11 cellular contexts compared by ENCODE assay signal in genomic region chr16:56481468-56482112, GRCh38. TPM values are rescaled to one million over a fixed set of nuclear protein-coding genes. Genes with fewer than 3 reads are reported as not detected.
DNase-seq lines count a peak whose midpoint lies in the region; ATAC-seq, FAIRE-seq and TF ChIP-seq lines count a peak whose summit lies in the region.
"Had no signal": no experiment of that assay in that cellular context is flagged by ENCODE, and none has a peak within 500 bp of the region (broad histone marks: within the 10 kb centered on the region; RNA-seq: fewer than 3 reads in every experiment).

No MANE protein-coding gene starts in this region.

- POLR2A ChIA-PET in K562 (lab: Yijun Ruan, JAX): interaction anchor here (0.9 to 1.5 kb wide), 4 partner anchors 10 to 450 kb away, joined by 3 to 6 read pairs (median 4); no protein-coding TSS in a partner anchor
- POLR2A ChIA-PET in HepG2 (lab: Yijun Ruan, JAX): no interaction called here

- TF ChIP-seq POLR2A in K562 (conservative IDR thresholded peaks at IDR 0.05) (no peak), HepG2 (IDR thresholded peaks at IDR 0.05; ENCODE audit: insufficient read depth in 1 of 2, low read depth in 2 of 2, low read length in 2 of 2) (no peak)

- H2AFZ ChIP-seq in K562 (ENCODE audit: low read depth, low read length) (no peak overlapping the region; the same call in 1 of the 2 replicates), HepG2 (ENCODE audit: low read length) (no peak overlapping the region)

- no peak for FAIRE-seq in K562 (lab: Jason Lieb, UNC)
- no peak for FAIRE-seq in HepG2 (lab: Jason Lieb, UNC)

- no peaks in the 10 kb centered on the region for H3K9me3 Mint-ChIP-seq in activated T-cell treated with anti-CD3 and anti-CD28 coated beads, Interleukin-2, amount 50 U/mL, for 72 hours
- H3K9me3 Mint-ChIP-seq: activated B cell treated with CpG ODN at 0.5 μM for 24 hours had no signal

- no peak for TF ChIP-seq CTCF in K562 (IDR thresholded peaks at IDR 0.05 in 2 of 3, conservative IDR thresholded peaks at IDR 0.05 in 1 of 3; ENCODE audit: insufficient read depth in 2 of 3, low read depth in 1 of 3, low read length in 3 of 3)
- no peak for TF ChIP-seq CTCF in HepG2 (CRISPR knock-in tag; IDR thresholded peaks at IDR 0.05)

- H3K4me1 ChIP-seq in K562 (replicated peaks in 1 of 2; ENCODE audit: control insufficient read depth in 2 of 2, insufficient read depth in 2 of 2, low read length in 2 of 2): peaks cover 0 to 38% of the 10 kb centered on the region in 2 experiments; a peak in 4 of 5 replicates
- H3K4me1 ChIP-seq in HepG2 (ENCODE audit: insufficient read depth, low read length): no peaks in the 10 kb centered on the region

- H3K27me3 ChIP-seq in K562 (ENCODE audit: control insufficient read depth in 2 of 2, insufficient read depth in 2 of 2, low read length in 2 of 2): no peaks in the 10 kb centered on the region
- no peaks in the 10 kb centered on the region for H3K27me3 ChIP-seq in HepG2 (ENCODE audit: control insufficient read depth in 1 of 2, insufficient read depth in 2 of 2, low read length in 2 of 2)
- H3K27me3 ChIP-seq: MG63 had no signal

- intact Hi-C loops in K562 (cut with micrococcal nuclease) (no loop called here), HepG2 (cut with micrococcal nuclease; ENCODE audit: unreplicated experiment) (no loop called here)

- peaks cover 29% of the 10 kb centered on the region for H3K36me3 ChIP-seq in K562 (ENCODE audit: control insufficient read depth, insufficient read depth, low read length)
- H3K36me3 ChIP-seq in HepG2 (replicated peaks in 1 of 2; ENCODE audit: control insufficient read depth in 1 of 2, insufficient read depth in 2 of 2, low read length in 2 of 2): peaks cover 7 to 28% of the 10 kb centered on the region in 2 experiments

- peaks cover 3 to 8% of the 10 kb centered on the region in 2 donors for H3K36me3 Mint-ChIP-seq in activated T-cell treated with anti-CD3 and anti-CD28 coated beads, Interleukin-2, amount 50 U/mL, for 72 hours (ENCODE audit: insufficient read depth in 2 of 2)

- no peaks in the 10 kb centered on the region for H3K9me1 ChIP-seq in K562 (ENCODE audit: control insufficient read depth, insufficient read depth, low read length)

- H3K4me2 ChIP-seq in K562 (ENCODE audit: insufficient read depth, low read length) (peak overlapping the region; percentile 3; the same call in 1 of the 2 replicates), HepG2 (ENCODE audit: low read depth, low read length) (no peak overlapping the region)

- H3K27me3 Mint-ChIP-seq in activated T-cell treated with anti-CD3 and anti-CD28 coated beads, Interleukin-2, amount 50 U/mL, for 72 hours (ENCODE audit: low read depth): no peaks in the 10 kb centered on the region
- H3K27me3 Mint-ChIP-seq: activated B cell treated with CpG ODN at 0.5 μM for 24 hours had no signal

- H3K27ac ChIP-seq in K562 (ENCODE audit: extremely low read depth, low read depth, low read length) (peak overlapping the region; percentile 46; the same call in 2 of the 3 replicates), HepG2 (ENCODE audit: extremely low read length, insufficient read depth, low read length) (no peak overlapping the region)

- TF ChIP-seq RAD21 in K562 (CRISPR knock-in tag; conservative IDR thresholded peaks at IDR 0.05 in 1 of 2, IDR thresholded peaks at IDR 0.05 in 1 of 2) (no peak), HepG2 (CRISPR knock-in tag; IDR thresholded peaks at IDR 0.05) (no peak)

- DNase-seq in activated T-cell treated with anti-CD3 and anti-CD28 coated beads, Interleukin-2, amount 50 U/mL, for 72 hours: no peak
- DNase-seq in activated T-cell treated with anti-CD3 and anti-CD28 coated beads, Interleukin-2, amount 50 U/mL, for 48 hours: no peak
- DNase-seq in K562 (ENCODE audit: extremely low read depth in 1 of 4, low spot score in 3 of 4) (no peak), skeletal muscle cell (ENCODE audit: low read depth) (peak; percentile 18), HepG2 (ENCODE audit: low spot score) (no peak)
- no peak for DNase-seq in stimulated activated CD4-positive, alpha-beta T cell treated with anti-CD3 and anti-CD28 coated beads, Interleukin-4, amount 100 ng/mL, for 4 hours
- DNase-seq: activated B cell treated with CpG ODN at 0.5 μM for 24 hours; activated naive CD4-positive, alpha-beta T cell; MG63; NCI-H446; SHP77 had no signal

- H3K9ac ChIP-seq in K562 (ENCODE audit: insufficient read depth in 1 of 2, low read depth in 2 of 2, low read length in 2 of 2): no peak overlapping the region
- no peak overlapping the region for H3K9ac ChIP-seq in HepG2 (ENCODE audit: insufficient read depth, low read depth, low read length)

- CTCF ChIA-PET in K562 (lab: Yijun Ruan, JAX; ENCODE audit: low intra/inter-chr PET ratio) (no interaction called here), HepG2 (lab: Yijun Ruan, JAX; ENCODE audit: low intra/inter-chr PET ratio, low total read pairs) (no interaction called here)

- no peak for ATAC-seq in activated T-cell treated with anti-CD3 and anti-CD28 coated beads, Interleukin-2, amount 50 U/mL, for 72 hours (replicated peaks in 1 of 2)
- peak; percentile 58 for ATAC-seq in K562
- no peak for ATAC-seq in HepG2

- H3K9me3 ChIP-seq in K562 (replicated peaks; ENCODE audit: control insufficient read depth, insufficient read depth, low read depth, low read length) (peaks cover 2% of the 10 kb centered on the region; the same call in 1 of the 2 replicates), HepG2 (ENCODE audit: low read length) (no peaks in the 10 kb centered on the region)
- H3K9me3 ChIP-seq: MG63 had no signal

- H4K20me1 ChIP-seq in K562 (replicated peaks; ENCODE audit: control insufficient read depth, insufficient read depth, low read length) (no peaks in the 10 kb centered on the region), HepG2 (ENCODE audit: insufficient read depth, low read length) (no peaks in the 10 kb centered on the region)

- no peak overlapping the region for H3K4me3 Mint-ChIP-seq in activated T-cell treated with anti-CD3 and anti-CD28 coated beads, Interleukin-2, amount 50 U/mL, for 72 hours
- H3K4me3 Mint-ChIP-seq: activated B cell treated with CpG ODN at 0.5 μM for 24 hours had no signal

- BruUV-seq in K562 (replicated peaks; lab: Mats Ljungman, UMichigan) (no TSS peak), HepG2 (replicated peaks; lab: Mats Ljungman, UMichigan) (no TSS peak)

- H3K27ac Mint-ChIP-seq in activated T-cell treated with anti-CD3 and anti-CD28 coated beads, Interleukin-2, amount 50 U/mL, for 72 hours: peak overlapping the region; percentile 65
- H3K27ac Mint-ChIP-seq: activated B cell treated with CpG ODN at 0.5 μM for 24 hours had no signal

- H3K4me3 ChIP-seq in K562 (no peak overlapping the region), skeletal muscle cell (ENCODE audit: low read depth, low read length) (no peak overlapping the region), HepG2 (replicated peaks in 1 of 3; ENCODE audit: insufficient read depth in 1 of 3, low read depth in 2 of 3, low read length in 3 of 3) (no peak overlapping the region)
- H3K4me3 ChIP-seq: MG63 had no signal

- in situ Hi-C loops in K562 (cut with MboI) (no loop called here), HepG2 (cut with HindIII; ENCODE audit: extremely low pct_ligation_motif_present, low pct_unique_long_range_greater_than_20kb) (no loop called here)

- TF ChIP-seq EP300 in K562 (IDR thresholded peaks at IDR 0.05; ENCODE audit: low read length) (no peak), HepG2 (IDR thresholded peaks at IDR 0.05; ENCODE audit: low read depth in 2 of 2, low read length in 2 of 2) (no peak), HepG2 (CRISPR knock-in tag; IDR thresholded peaks at IDR 0.05; ENCODE audit: borderline replicate concordance) (no peak)

- H3K79me2 ChIP-seq in K562 (ENCODE audit: control insufficient read depth, insufficient read depth, low read length): no peaks in the 10 kb centered on the region
- no peaks in the 10 kb centered on the region for H3K79me2 ChIP-seq in HepG2 (ENCODE audit: insufficient read depth, low read length)

- peaks cover 19% of the 10 kb centered on the region for H3K4me1 Mint-ChIP-seq in activated T-cell treated with anti-CD3 and anti-CD28 coated beads, Interleukin-2, amount 50 U/mL, for 72 hours (ENCODE audit: low read depth)
- H3K4me1 Mint-ChIP-seq: activated B cell treated with CpG ODN at 0.5 μM for 24 hours had no signal

- WGBS in K562 (ENCODE audit: insufficient coverage, low coverage, missing lambda C conversion rate): 12% methylated on average over 2 of the region's 2 CpGs
- 89% methylated on average over 2 of the region's 2 CpGs for WGBS in HepG2 (ENCODE audit: low lambda C conversion rate)

RNA-seq across cellular contexts. Expression of gene OGFOD1, which starts 30.2 kb away (rescaled TPM):
- total RNA-seq in activated T-cell treated with anti-CD3 and anti-CD28 coated beads, Interleukin-2, amount 50 U/mL, for 72 hours: 10 to 100 TPM; 62.6 to 66.1 TPM
- 58.2 and 95.4 TPM in 2 replicates for total RNA-seq in K562 (2011; cell fraction: chromatin; rRNA removed; ENCODE audit: low replicate concordance)
- 32.0 and 35.3 TPM in 2 replicates for total RNA-seq in K562 (2011; cell fraction: nucleolus; rRNA removed)
- 73.5 and 93.4 TPM in 2 replicates for total RNA-seq in K562 (2011; cell fraction: nucleoplasm; rRNA removed)
- total RNA-seq in K562 (2014; rRNA removed): 107 and 123 TPM in 2 replicates
- 81.7 and 85.8 TPM in 2 replicates for total RNA-seq in K562 (2014; rRNA removed; fragmentation: Illumina TruSeq; extraction: Trizol)
- total RNA-seq in K562 (2015; rRNA removed; fragmentation: Illumina TruSeq; extraction: Trizol): 56.4 and 62.3 TPM in 2 replicates
- total RNA-seq in K562 (2021): 69.5 and 71.1 TPM in 2 replicates
- 66.3 and 73.1 TPM in 2 replicates for polyA plus RNA-seq in K562 (2011; rRNA removed)
- polyA plus RNA-seq in K562 (2011; cell fraction: cytosol; rRNA removed): 20.5 and 41.8 TPM in 2 replicates
- polyA plus RNA-seq in K562 (2011; cell fraction: nucleus; rRNA removed): 28.3 and 43.0 TPM in 2 replicates
- polyA plus RNA-seq in K562 (2012): 73.2 and 85.8 TPM in 2 replicates
- 88.9 and 90.0 TPM in 2 replicates for polyA plus RNA-seq in K562 (2014; fragmentation: Illumina TruSeq; extraction: Trizol)
- polyA plus RNA-seq in K562 (2014; fragmentation: Nextera tagmentation; extraction: Ambion mirVana): 100 to 1,000 TPM in 1 of 2 experiments, 10 to 100 TPM in 1; 60.4 to 134 TPM
- 88.4 and 101 TPM in 2 replicates for polyA plus RNA-seq in K562 (2014; rRNA removed)
- polyA minus RNA-seq in K562 (2011; rRNA and poly(A)+ RNA removed): 83.7 and 89.0 TPM in 2 replicates
- 36.7 and 51.5 TPM in 2 replicates for polyA minus RNA-seq in K562 (2011; cell fraction: cytosol; rRNA and poly(A)+ RNA removed)
- polyA minus RNA-seq in K562 (2011; cell fraction: nucleus; rRNA and poly(A)+ RNA removed): 30.0 and 42.9 TPM in 2 replicates
- total RNA-seq in HepG2 (2016; rRNA removed; fragmentation: Illumina TruSeq; extraction: Trizol): 81.3 and 160 TPM in 2 replicates
- total RNA-seq in HepG2 (2016; cell fraction: cytosol; rRNA removed; fragmentation: Illumina TruSeq; extraction: Trizol; ENCODE audit: low read depth): 6.6 and 8.4 TPM in 2 replicates
- total RNA-seq in HepG2 (2016; cell fraction: insoluble cytoplasmic fraction; rRNA removed; fragmentation: Illumina TruSeq; extraction: Trizol): 86.8 and 157 TPM in 2 replicates
- total RNA-seq in HepG2 (2016; cell fraction: membrane; rRNA removed; fragmentation: Illumina TruSeq; extraction: Trizol): 20.3 and 27.2 TPM in 2 replicates
- 53.7 and 58.7 TPM in 2 replicates for total RNA-seq in HepG2 (2016; cell fraction: nucleus; rRNA removed; fragmentation: Illumina TruSeq; extraction: Trizol)
- polyA plus RNA-seq in HepG2 (2011; rRNA removed): 31.1 and 35.2 TPM in 2 replicates
- 20.7 and 32.8 TPM in 2 replicates for polyA plus RNA-seq in HepG2 (2011; cell fraction: cytosol; rRNA removed)
- polyA plus RNA-seq in HepG2 (2011; cell fraction: nucleus; rRNA removed): 11.1 and 14.6 TPM in 2 replicates
- 44.7 and 68.7 TPM in 2 replicates for polyA plus RNA-seq in HepG2 (2012)
- 6.1 and 7.5 TPM in 2 replicates for polyA plus RNA-seq in HepG2 (2016; cell fraction: cytosol; fragmentation: Illumina TruSeq; extraction: Trizol; ENCODE audit: low read depth)
- polyA plus RNA-seq in HepG2 (2016; cell fraction: insoluble cytoplasmic fraction; fragmentation: Illumina TruSeq; extraction: Trizol; ENCODE audit: low read depth): 139 and 141 TPM in 2 replicates
- polyA plus RNA-seq in HepG2 (2016; cell fraction: membrane; fragmentation: Illumina TruSeq; extraction: Trizol; ENCODE audit: low read depth): 14.8 and 18.5 TPM in 2 replicates
- polyA plus RNA-seq in HepG2 (2016; cell fraction: nucleus; fragmentation: Illumina TruSeq; extraction: Trizol; ENCODE audit: insufficient read depth, low read depth): 48.7 and 52.3 TPM in 2 replicates
- 28.6 and 57.3 TPM in 2 replicates for polyA minus RNA-seq in HepG2 (2011; rRNA and poly(A)+ RNA removed; ENCODE audit: low replicate concordance)
- 24.4 and 40.4 TPM in 2 replicates for polyA minus RNA-seq in HepG2 (2011; cell fraction: cytosol; rRNA and poly(A)+ RNA removed)
- 61.2 and 74.1 TPM in 2 replicates for polyA minus RNA-seq in HepG2 (2011; cell fraction: nucleus; rRNA and poly(A)+ RNA removed)

RNA-seq across cellular contexts. Expression of gene NUDT21, which starts 30.5 kb away (rescaled TPM):
- 100 to 1,000 TPM; 304 to 350 TPM for total RNA-seq in activated T-cell treated with anti-CD3 and anti-CD28 coated beads, Interleukin-2, amount 50 U/mL, for 72 hours
- total RNA-seq in K562 (2011; cell fraction: chromatin; rRNA removed; ENCODE audit: low replicate concordance): 51.6 and 102 TPM in 2 replicates
- 53.4 and 64.7 TPM in 2 replicates for total RNA-seq in K562 (2011; cell fraction: nucleolus; rRNA removed)
- total RNA-seq in K562 (2011; cell fraction: nucleoplasm; rRNA removed): 48.0 and 83.7 TPM in 2 replicates
- total RNA-seq in K562 (2014; rRNA removed) (72.5 and 172 TPM in 2 replicates), K562 (2014; rRNA removed; fragmentation: Illumina TruSeq; extraction: Trizol) (123 and 159 TPM in 2 replicates), K562 (2015; rRNA removed; fragmentation: Illumina TruSeq; extraction: Trizol) (102 and 112 TPM in 2 replicates), K562 (2021) (200 and 218 TPM in 2 replicates), HepG2 (2016; rRNA removed; fragmentation: Illumina TruSeq; extraction: Trizol) (210 and 320 TPM in 2 replicates)
- polyA plus RNA-seq in K562 (2011; rRNA removed) (142 and 160 TPM in 2 replicates), K562 (2014; fragmentation: Illumina TruSeq; extraction: Trizol) (121 and 146 TPM in 2 replicates), K562 (2014; fragmentation: Nextera tagmentation; extraction: Ambion mirVana) (100 to 1,000 TPM; 109 to 135 TPM), K562 (2014; rRNA removed) (62.4 and 69.4 TPM in 2 replicates), HepG2 (2011; rRNA removed) (162 and 177 TPM in 2 replicates)
- 73.9 and 107 TPM in 2 replicates for polyA plus RNA-seq in K562 (2011; cell fraction: cytosol; rRNA removed)
- polyA plus RNA-seq in K562 (2011; cell fraction: nucleus; rRNA removed): 128 and 152 TPM in 2 replicates
- 139 and 178 TPM in 2 replicates for polyA plus RNA-seq in K562 (2012)
- polyA minus RNA-seq in K562 (2011; rRNA and poly(A)+ RNA removed): 166 and 195 TPM in 2 replicates
- 80.8 and 83.8 TPM in 2 replicates for polyA minus RNA-seq in K562 (2011; cell fraction: cytosol; rRNA and poly(A)+ RNA removed)
- 64.9 and 78.0 TPM in 2 replicates for polyA minus RNA-seq in K562 (2011; cell fraction: nucleus; rRNA and poly(A)+ RNA removed)
- 59.7 and 74.4 TPM in 2 replicates for total RNA-seq in HepG2 (2016; cell fraction: cytosol; rRNA removed; fragmentation: Illumina TruSeq; extraction: Trizol; ENCODE audit: low read depth)
- total RNA-seq in HepG2 (2016; cell fraction: insoluble cytoplasmic fraction; rRNA removed; fragmentation: Illumina TruSeq; extraction: Trizol): 213 and 328 TPM in 2 replicates
- 88.9 and 94.1 TPM in 2 replicates for total RNA-seq in HepG2 (2016; cell fraction: membrane; rRNA removed; fragmentation: Illumina TruSeq; extraction: Trizol)
- 86.2 and 94.1 TPM in 2 replicates for total RNA-seq in HepG2 (2016; cell fraction: nucleus; rRNA removed; fragmentation: Illumina TruSeq; extraction: Trizol)
- polyA plus RNA-seq in HepG2 (2011; cell fraction: cytosol; rRNA removed): 66.5 and 107 TPM in 2 replicates
- polyA plus RNA-seq in HepG2 (2011; cell fraction: nucleus; rRNA removed): 51.0 and 61.4 TPM in 2 replicates
- 136 and 140 TPM in 2 replicates for polyA plus RNA-seq in HepG2 (2012)
- 77.0 and 85.0 TPM in 2 replicates for polyA plus RNA-seq in HepG2 (2016; cell fraction: cytosol; fragmentation: Illumina TruSeq; extraction: Trizol; ENCODE audit: low read depth)
- polyA plus RNA-seq in HepG2 (2016; cell fraction: insoluble cytoplasmic fraction; fragmentation: Illumina TruSeq; extraction: Trizol; ENCODE audit: low read depth): 268 and 272 TPM in 2 replicates
- polyA plus RNA-seq in HepG2 (2016; cell fraction: membrane; fragmentation: Illumina TruSeq; extraction: Trizol; ENCODE audit: low read depth): 76.9 and 88.0 TPM in 2 replicates
- 92.2 and 106 TPM in 2 replicates for polyA plus RNA-seq in HepG2 (2016; cell fraction: nucleus; fragmentation: Illumina TruSeq; extraction: Trizol; ENCODE audit: insufficient read depth, low read depth)
- 103 and 183 TPM in 2 replicates for polyA minus RNA-seq in HepG2 (2011; rRNA and poly(A)+ RNA removed; ENCODE audit: low replicate concordance)
- 89.5 and 101 TPM in 2 replicates for polyA minus RNA-seq in HepG2 (2011; cell fraction: cytosol; rRNA and poly(A)+ RNA removed)
- 81.6 and 84.1 TPM in 2 replicates for polyA minus RNA-seq in HepG2 (2011; cell fraction: nucleus; rRNA and poly(A)+ RNA removed)

RNA-seq across cellular contexts. Expression of gene BBS2, which starts 38.2 kb away (rescaled TPM):
- 10 to 100 TPM; 25.7 to 27.6 TPM for total RNA-seq in activated T-cell treated with anti-CD3 and anti-CD28 coated beads, Interleukin-2, amount 50 U/mL, for 72 hours
- 12.0 and 37.2 TPM in 2 replicates for total RNA-seq in K562 (2011; cell fraction: chromatin; rRNA removed; ENCODE audit: low replicate concordance)
- 6.0 and 12.2 TPM in 2 replicates for total RNA-seq in K562 (2011; cell fraction: nucleolus; rRNA removed)
- 9.2 and 12.9 TPM in 2 replicates for total RNA-seq in K562 (2011; cell fraction: nucleoplasm; rRNA removed)
- total RNA-seq in K562 (2014; rRNA removed): 7.6 and 7.9 TPM in 2 replicates
- 10.6 and 12.2 TPM in 2 replicates for total RNA-seq in K562 (2014; rRNA removed; fragmentation: Illumina TruSeq; extraction: Trizol)
- 10.9 and 12.3 TPM in 2 replicates for total RNA-seq in K562 (2015; rRNA removed; fragmentation: Illumina TruSeq; extraction: Trizol)
- total RNA-seq in K562 (2021): 6.8 and 7.2 TPM in 2 replicates
- 22.7 and 29.1 TPM in 2 replicates for polyA plus RNA-seq in K562 (2011; rRNA removed)
- polyA plus RNA-seq in K562 (2011; cell fraction: cytosol; rRNA removed): 7.8 and 14.4 TPM in 2 replicates
- 36.2 and 69.5 TPM in 2 replicates for polyA plus RNA-seq in K562 (2011; cell fraction: nucleus; rRNA removed)
- polyA plus RNA-seq in K562 (2012): 8.7 and 16.2 TPM in 2 replicates
- polyA plus RNA-seq in K562 (2014; fragmentation: Illumina TruSeq; extraction: Trizol): 7.4 and 10.2 TPM in 2 replicates
- polyA plus RNA-seq in K562 (2014; fragmentation: Nextera tagmentation; extraction: Ambion mirVana): 1 to 10 TPM; 4.2 to 4.4 TPM
- polyA plus RNA-seq in K562 (2014; rRNA removed): 13.3 and 15.4 TPM in 2 replicates
- polyA minus RNA-seq in K562 (2011; rRNA and poly(A)+ RNA removed): 13.0 and 17.0 TPM in 2 replicates
- polyA minus RNA-seq in K562 (2011; cell fraction: cytosol; rRNA and poly(A)+ RNA removed): 6.9 and 8.6 TPM in 2 replicates
- polyA minus RNA-seq in K562 (2011; cell fraction: nucleus; rRNA and poly(A)+ RNA removed): 7.1 and 24.4 TPM in 2 replicates
- total RNA-seq in HepG2 (2016; rRNA removed; fragmentation: Illumina TruSeq; extraction: Trizol): 59.7 and 63.5 TPM in 2 replicates
- total RNA-seq in HepG2 (2016; cell fraction: cytosol; rRNA removed; fragmentation: Illumina TruSeq; extraction: Trizol; ENCODE audit: low read depth): 11.6 and 13.5 TPM in 2 replicates
- 58.4 and 59.3 TPM in 2 replicates for total RNA-seq in HepG2 (2016; cell fraction: insoluble cytoplasmic fraction; rRNA removed; fragmentation: Illumina TruSeq; extraction: Trizol)
- 13.6 and 15.7 TPM in 2 replicates for total RNA-seq in HepG2 (2016; cell fraction: membrane; rRNA removed; fragmentation: Illumina TruSeq; extraction: Trizol)
- total RNA-seq in HepG2 (2016; cell fraction: nucleus; rRNA removed; fragmentation: Illumina TruSeq; extraction: Trizol): 42.3 and 45.1 TPM in 2 replicates
- polyA plus RNA-seq in HepG2 (2011; rRNA removed): 58.2 and 68.3 TPM in 2 replicates
- polyA plus RNA-seq in HepG2 (2011; cell fraction: cytosol; rRNA removed): 25.1 and 27.0 TPM in 2 replicates
- polyA plus RNA-seq in HepG2 (2011; cell fraction: nucleus; rRNA removed): 95.3 and 104 TPM in 2 replicates
- 30.0 and 44.8 TPM in 2 replicates for polyA plus RNA-seq in HepG2 (2012)
- polyA plus RNA-seq in HepG2 (2016; cell fraction: cytosol; fragmentation: Illumina TruSeq; extraction: Trizol; ENCODE audit: low read depth): 2.8 and 2.9 TPM in 2 replicates
- 44.4 and 54.3 TPM in 2 replicates for polyA plus RNA-seq in HepG2 (2016; cell fraction: insoluble cytoplasmic fraction; fragmentation: Illumina TruSeq; extraction: Trizol; ENCODE audit: low read depth)
- 3.6 and 5.8 TPM in 2 replicates for polyA plus RNA-seq in HepG2 (2016; cell fraction: membrane; fragmentation: Illumina TruSeq; extraction: Trizol; ENCODE audit: low read depth)
- 51.0 and 65.6 TPM in 2 replicates for polyA plus RNA-seq in HepG2 (2016; cell fraction: nucleus; fragmentation: Illumina TruSeq; extraction: Trizol; ENCODE audit: insufficient read depth, low read depth)
- 43.0 and 46.6 TPM in 2 replicates for polyA minus RNA-seq in HepG2 (2011; rRNA and poly(A)+ RNA removed; ENCODE audit: low replicate concordance)
- polyA minus RNA-seq in HepG2 (2011; cell fraction: cytosol; rRNA and poly(A)+ RNA removed): 29.7 and 39.9 TPM in 2 replicates
- polyA minus RNA-seq in HepG2 (2011; cell fraction: nucleus; rRNA and poly(A)+ RNA removed): 56.1 and 67.9 TPM in 2 replicates

RNA-seq across cellular contexts. Expression of gene AMFR, which starts 56.2 kb away (rescaled TPM):
- 10 to 100 TPM; 70.1 to 75.0 TPM for total RNA-seq in activated T-cell treated with anti-CD3 and anti-CD28 coated beads, Interleukin-2, amount 50 U/mL, for 72 hours
- total RNA-seq in K562 (2011; cell fraction: chromatin; rRNA removed; ENCODE audit: low replicate concordance): 260 and 308 TPM in 2 replicates
- 392 and 441 TPM in 2 replicates for total RNA-seq in K562 (2011; cell fraction: nucleolus; rRNA removed)
- total RNA-seq in K562 (2011; cell fraction: nucleoplasm; rRNA removed): 458 and 539 TPM in 2 replicates
- 99.9 and 121 TPM in 2 replicates for total RNA-seq in K562 (2014; rRNA removed)
- 70.4 and 72.1 TPM in 2 replicates for total RNA-seq in K562 (2014; rRNA removed; fragmentation: Illumina TruSeq; extraction: Trizol)
- 57.0 and 61.0 TPM in 2 replicates for total RNA-seq in K562 (2015; rRNA removed; fragmentation: Illumina TruSeq; extraction: Trizol)
- total RNA-seq in K562 (2021): 102 and 113 TPM in 2 replicates
- 58.4 and 62.2 TPM in 2 replicates for polyA plus RNA-seq in K562 (2011; rRNA removed)
- polyA plus RNA-seq in K562 (2011; cell fraction: cytosol; rRNA removed): 72.0 and 91.3 TPM in 2 replicates
- 67.5 and 105 TPM in 2 replicates for polyA plus RNA-seq in K562 (2011; cell fraction: nucleus; rRNA removed)
- polyA plus RNA-seq in K562 (2012): 70.1 and 113 TPM in 2 replicates
- polyA plus RNA-seq in K562 (2014; fragmentation: Illumina TruSeq; extraction: Trizol): 50.6 and 51.7 TPM in 2 replicates
- polyA plus RNA-seq in K562 (2014; fragmentation: Nextera tagmentation; extraction: Ambion mirVana): 10 to 100 TPM; 15.6 to 27.3 TPM
- polyA plus RNA-seq in K562 (2014; rRNA removed): 43.8 and 50.9 TPM in 2 replicates
- 122 and 186 TPM in 2 replicates for polyA minus RNA-seq in K562 (2011; rRNA and poly(A)+ RNA removed)
- polyA minus RNA-seq in K562 (2011; cell fraction: cytosol; rRNA and poly(A)+ RNA removed): 163 and 192 TPM in 2 replicates
- 84.7 and 112 TPM in 2 replicates for polyA minus RNA-seq in K562 (2011; cell fraction: nucleus; rRNA and poly(A)+ RNA removed)
- total RNA-seq in HepG2 (2016; rRNA removed; fragmentation: Illumina TruSeq; extraction: Trizol): 80.0 and 108 TPM in 2 replicates
- 55.3 and 57.1 TPM in 2 replicates for total RNA-seq in HepG2 (2016; cell fraction: cytosol; rRNA removed; fragmentation: Illumina TruSeq; extraction: Trizol; ENCODE audit: low read depth)
- total RNA-seq in HepG2 (2016; cell fraction: insoluble cytoplasmic fraction; rRNA removed; fragmentation: Illumina TruSeq; extraction: Trizol): 75.8 and 107 TPM in 2 replicates
- 115 and 121 TPM in 2 replicates for total RNA-seq in HepG2 (2016; cell fraction: membrane; rRNA removed; fragmentation: Illumina TruSeq; extraction: Trizol)
- 88.4 and 97.8 TPM in 2 replicates for total RNA-seq in HepG2 (2016; cell fraction: nucleus; rRNA removed; fragmentation: Illumina TruSeq; extraction: Trizol)
- 52.9 and 65.3 TPM in 2 replicates for polyA plus RNA-seq in HepG2 (2011; rRNA removed)
- 73.6 and 88.0 TPM in 2 replicates for polyA plus RNA-seq in HepG2 (2011; cell fraction: cytosol; rRNA removed)
- 63.5 and 69.1 TPM in 2 replicates for polyA plus RNA-seq in HepG2 (2011; cell fraction: nucleus; rRNA removed)
- 68.8 and 77.0 TPM in 2 replicates for polyA plus RNA-seq in HepG2 (2012)
- 27.7 and 29.0 TPM in 2 replicates for polyA plus RNA-seq in HepG2 (2016; cell fraction: cytosol; fragmentation: Illumina TruSeq; extraction: Trizol; ENCODE audit: low read depth)
- 47.4 and 56.2 TPM in 2 replicates for polyA plus RNA-seq in HepG2 (2016; cell fraction: insoluble cytoplasmic fraction; fragmentation: Illumina TruSeq; extraction: Trizol; ENCODE audit: low read depth)
- 56.5 and 62.9 TPM in 2 replicates for polyA plus RNA-seq in HepG2 (2016; cell fraction: membrane; fragmentation: Illumina TruSeq; extraction: Trizol; ENCODE audit: low read depth)
- 75.6 and 79.3 TPM in 2 replicates for polyA plus RNA-seq in HepG2 (2016; cell fraction: nucleus; fragmentation: Illumina TruSeq; extraction: Trizol; ENCODE audit: insufficient read depth, low read depth)
- polyA minus RNA-seq in HepG2 (2011; rRNA and poly(A)+ RNA removed; ENCODE audit: low replicate concordance): 174 and 688 TPM in 2 replicates
- polyA minus RNA-seq in HepG2 (2011; cell fraction: cytosol; rRNA and poly(A)+ RNA removed): 186 and 219 TPM in 2 replicates
- polyA minus RNA-seq in HepG2 (2011; cell fraction: nucleus; rRNA and poly(A)+ RNA removed): 164 and 181 TPM in 2 replicates
